ENCODE assay signal across 1 cellular context in genomic region chr5:127958421-127959011, GRCh38.
TF ChIP-seq lines count a peak whose summit lies in the region.

No MANE protein-coding gene starts in this region.

TF ChIP-seq in IMR-90, 13 proteins besides CTCF, POLR2A, EP300 and RAD21:
- TF ChIP-seq ELK1 (IDR thresholded peaks at IDR 0.05; ENCODE audit: borderline replicate concordance, low read depth, low read length): no peak
- TF ChIP-seq RCOR1 (IDR thresholded peaks at IDR 0.05; ENCODE audit: insufficient replicate concordance, low read length): no peak
- TF ChIP-seq NFE2L2 (IDR thresholded peaks at IDR 0.05; ENCODE audit: low read depth, low read length): no peak
- no peak for TF ChIP-seq BHLHE40 (IDR thresholded peaks at IDR 0.05; ENCODE audit: low read depth, low read length)
- no peak for TF ChIP-seq MAFK (IDR thresholded peaks at IDR 0.05; ENCODE audit: low read depth, low read length)
- TF ChIP-seq RFX5 (IDR thresholded peaks at IDR 0.05; ENCODE audit: low read depth, low read length): no peak
- no peak for TF ChIP-seq CHD1 (IDR thresholded peaks at IDR 0.05; ENCODE audit: low read depth, low read length)
- TF ChIP-seq SMC3 (IDR thresholded peaks at IDR 0.05; ENCODE audit: low read depth, low read length): no peak
- no peak for TF ChIP-seq FOS (IDR thresholded peaks at IDR 0.05; ENCODE audit: low read depth, low read length)
